ENCODE assay signal across 6 cellular contexts in genomic region chr2:164155558-164155957, GRCh38.
"Had no signal": no experiment of that assay in that cellular context is flagged by ENCODE, and none has a peak within 500 bp of the region (broad histone marks: within the 10 kb centered on the region; RNA-seq: fewer than 3 reads in every experiment).

No MANE protein-coding gene starts in this region.

- H3K4me2 ChIP-seq: GM23338 had no signal

- H3K4me3 Mint-ChIP-seq: GM23338, H9, IgD-negative memory B cell had no signal

- H3K27me3 Mint-ChIP-seq: IgD-negative memory B cell had no signal

- H3K4me1 Mint-ChIP-seq: GM23338, H9 had no signal

- H3K4me3 ChIP-seq: GM23338 had no signal

- H3K27ac Mint-ChIP-seq: GM23338, IgD-negative memory B cell had no signal

- DNase-seq: H9, HCEC 1CT had no signal

- H2AFZ ChIP-seq: GM23338 had no signal

- H3K27ac ChIP-seq: HL-60 had no signal

- ATAC-seq: GM23338, HepG2 had no signal

- H3K36me3 Mint-ChIP-seq: IgD-negative memory B cell had no signal
